ENCODE assay signal across 26 cellular contexts in the genomic region with DNA sequence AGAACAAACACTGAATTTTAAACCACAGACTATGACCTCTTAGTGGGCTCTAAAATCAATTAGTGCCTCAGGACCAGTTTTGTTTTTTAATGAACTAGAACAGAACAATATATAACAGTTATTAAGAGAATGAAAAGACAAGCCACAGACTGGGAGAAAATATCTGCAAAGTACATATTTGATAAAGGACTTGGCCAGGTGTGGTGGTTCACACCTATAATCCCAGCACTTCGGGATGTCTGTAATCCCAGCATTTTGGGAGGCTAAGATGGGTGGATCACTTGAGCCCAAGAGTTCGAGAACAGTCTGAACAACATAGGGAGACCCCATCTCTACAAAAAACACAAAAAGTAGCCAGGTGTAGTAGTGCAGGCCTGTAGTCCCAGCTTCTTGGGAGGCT. TPM values are rescaled to one million over a fixed set of nuclear protein-coding genes. Genes with fewer than 3 reads are reported as not detected.
DNase-seq lines count a peak whose midpoint lies in the region; ATAC-seq, FAIRE-seq and TF ChIP-seq lines count a peak whose summit lies in the region.
"Had no signal": no experiment of that assay in that cellular context is flagged by ENCODE, and none has a peak within 500 bp of the region (broad histone marks: within the 10 kb centered on the region; RNA-seq: fewer than 3 reads in every experiment).

No MANE protein-coding gene starts in this region.

- DNase-seq in activated naive CD4-positive, alpha-beta T cell treated with anti-CD3 and anti-CD28 coated beads for 36 hours = no peak
- no peak for DNase-seq in activated naive CD4-positive, alpha-beta T cell (lab: John Stamatoyannopoulos, UW)
- DNase-seq in NCI-H69 (lab: John Stamatoyannopoulos, UW) (peak; percentile 41), pancreas (no peak)
- DNase-seq: ACHN; BE2C; C1 segment of cervical spinal cord; CD4-positive, alpha-beta memory T cell; CD4-positive, CD25-positive, alpha-beta regulatory T cell; CD8-positive, alpha-beta memory T cell; COR-L47; DMS 273 treated with DMSO at 0.1 percent for 48 hours; DMS153; DMS53; DND-41; EL; GDM1 had no signal

- H3K4me3 ChIP-seq in pancreas = no peak overlapping the region
- H3K4me3 ChIP-seq: BLaER1, GM12878 had no signal

- H3K27me3 Mint-ChIP-seq in activated naive CD4-positive, alpha-beta T cell treated with anti-CD3 and anti-CD28 coated beads for 36 hours (ENCODE audit: low read depth) = no peaks in the 10 kb centered on the region
- H3K27me3 Mint-ChIP-seq: CD4-positive, alpha-beta memory T cell; CD4-positive, CD25-positive, alpha-beta regulatory T cell; CD8-positive, alpha-beta memory T cell had no signal

- H3K36me3 Mint-ChIP-seq in activated naive CD4-positive, alpha-beta T cell treated with anti-CD3 and anti-CD28 coated beads for 36 hours (ENCODE audit: low read depth) = no peaks in the 10 kb centered on the region
- H3K36me3 Mint-ChIP-seq: CD14-positive monocyte; CD4-positive, alpha-beta memory T cell; CD8-positive, alpha-beta memory T cell had no signal

- CTCF ChIA-PET in activated naive CD4-positive, alpha-beta T cell treated with anti-CD3 and anti-CD28 coated beads for 36 hours (lab: Charles Lee) = interaction anchor here (0.7 to 2.2 kb wide), 2 partner anchors 89 to 108 kb away, joined by 3 to 8 read pairs; no protein-coding TSS in a partner anchor

- H3K27ac ChIP-seq in pancreas = peak overlapping the region in 1 of 4 donors; percentile 33
- H3K27ac ChIP-seq: 22Rv1, BLaER1 had no signal

- peak overlapping the region; percentile 8 for H3K27ac Mint-ChIP-seq in activated naive CD4-positive, alpha-beta T cell treated with anti-CD3 and anti-CD28 coated beads for 36 hours
- H3K27ac Mint-ChIP-seq: CD4-positive, CD25-positive, alpha-beta regulatory T cell; CD8-positive, alpha-beta memory T cell had no signal

- H3K9me3 ChIP-seq in pancreas = no peaks in the 10 kb centered on the region
- H3K9me3 ChIP-seq: BE2C had no signal

- ATAC-seq in pancreas (peak; percentile 46 to 70 (median 58)), HG03521 (IDR thresholded peaks at IDR 0.05; ENCODE audit: unreplicated experiment) (no peak)
- ATAC-seq: GM12878 had no signal

- no peak overlapping the region for H3K4me3 Mint-ChIP-seq in activated naive CD4-positive, alpha-beta T cell treated with anti-CD3 and anti-CD28 coated beads for 36 hours
- H3K4me3 Mint-ChIP-seq: CD14-positive monocyte; CD4-positive, alpha-beta memory T cell; CD4-positive, CD25-positive, alpha-beta regulatory T cell; CD8-positive, alpha-beta memory T cell had no signal

- intact Hi-C loops in activated naive CD4-positive, alpha-beta T cell treated with anti-CD3 and anti-CD28 coated beads for 36 hours (cut with micrococcal nuclease) = no loop called here
- intact Hi-C loops in pancreas (cut with DNase I) = no loop called here

- no peaks in the 10 kb centered on the region for H3K27me3 ChIP-seq in pancreas
- H3K27me3 ChIP-seq: BE2C, BLaER1 had no signal

- H3K4me1 ChIP-seq in pancreas = peaks cover 0 to 11% (median under 1%) of the 10 kb centered on the region in 3 donors

- TF ChIP-seq CTCF in pancreas (IDR thresholded peaks at IDR 0.05) = no peak

- no peaks in the 10 kb centered on the region for H3K36me3 ChIP-seq in pancreas
- H3K36me3 ChIP-seq: BLaER1 had no signal

- no peak for FAIRE-seq in pancreas (lab: Jason Lieb, UNC)
- FAIRE-seq: A204.1, GM12878, GM12892, GM18507, GM19239 had no signal

- H3K9me3 Mint-ChIP-seq in activated naive CD4-positive, alpha-beta T cell treated with anti-CD3 and anti-CD28 coated beads for 36 hours = no peaks in the 10 kb centered on the region
- H3K9me3 Mint-ChIP-seq: CD4-positive, alpha-beta memory T cell; CD4-positive, CD25-positive, alpha-beta regulatory T cell; CD8-positive, alpha-beta memory T cell had no signal

- peaks cover 9% of the 10 kb centered on the region for H3K4me1 Mint-ChIP-seq in activated naive CD4-positive, alpha-beta T cell treated with anti-CD3 and anti-CD28 coated beads for 36 hours (ENCODE audit: low read depth)
- H3K4me1 Mint-ChIP-seq: CD14-positive monocyte had no signal

- WGBS in pancreas, 2 donors = 37 to 47% methylated on average over 2 of the region's 2 CpGs

RNA-seq across cellular contexts. Expression of a gene that starts 36.2 kb away (rescaled TPM):
- 1 to 10 TPM; 8.0 to 8.6 TPM for total RNA-seq in activated naive CD4-positive, alpha-beta T cell treated with anti-CD3 and anti-CD28 coated beads for 36 hours
- 10 to 100 TPM; 20.9 to 33.9 (median 24.5) TPM for total RNA-seq in pancreas
- 10 to 100 TPM; 31.4 to 33.8 TPM for polyA plus RNA-seq in pancreas
